ENCODE assay signal across 8 cellular contexts in the genomic region with DNA sequence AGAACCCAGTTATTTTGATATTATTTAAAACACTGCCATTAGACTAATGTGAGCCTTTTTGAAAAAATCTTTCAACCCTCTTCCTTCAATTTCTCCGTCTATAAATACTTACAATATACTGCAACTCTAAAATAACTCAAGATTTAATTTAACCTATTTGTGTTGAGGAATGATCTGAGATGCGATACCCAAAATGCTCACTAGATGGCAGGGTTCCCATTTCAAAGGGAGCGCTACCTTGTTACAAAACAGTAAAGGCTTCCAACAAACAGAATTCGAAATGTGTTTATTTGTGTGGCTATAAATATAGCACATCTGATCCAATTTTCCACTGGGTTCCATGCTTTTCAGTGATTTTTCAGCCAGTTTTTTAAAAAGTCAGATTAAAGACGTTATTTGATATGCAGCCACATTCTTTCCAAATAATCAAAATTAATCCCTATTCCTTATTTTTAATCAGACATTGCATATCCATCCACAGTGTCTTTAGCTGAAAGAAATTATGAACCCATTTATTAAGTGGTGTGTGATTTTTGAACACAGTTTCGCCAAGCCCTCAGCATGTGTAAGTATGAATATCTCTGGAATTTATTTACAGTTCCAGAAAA.
DNase-seq lines count a peak whose midpoint lies in the region; ATAC-seq, FAIRE-seq and TF ChIP-seq lines count a peak whose summit lies in the region.

No MANE protein-coding gene starts in this region.

- H4K20me1 ChIP-seq in OCI-LY7 (ENCODE audit: insufficient read depth, low read length), result no peaks in the 10 kb centered on the region
- no peaks in the 10 kb centered on the region for H4K20me1 ChIP-seq in hepatocyte (ENCODE audit: insufficient read depth, poor library complexity, severe bottlenecking)

- H3K27ac ChIP-seq in OCI-LY7 (ENCODE audit: low read depth, low read length, poor library complexity, severe bottlenecking) (no peak overlapping the region), hepatocyte (no peak overlapping the region)

- peak; percentile 83 for ATAC-seq in HG03378 (IDR thresholded peaks at IDR 0.05; ENCODE audit: unreplicated experiment)

- peak; percentile 66 for FAIRE-seq in GM18507 (lab: Jason Lieb, UNC)

- no peak overlapping the region for H3K4me3 ChIP-seq in BJ (ENCODE audit: low read depth, low read length)
- no peak overlapping the region for H3K4me3 ChIP-seq in OCI-LY7 (ENCODE audit: low read depth, low read length, poor library complexity, severe bottlenecking)
- H3K4me3 ChIP-seq in hepatocyte, result no peak overlapping the region
- H3K4me3 ChIP-seq in skeletal muscle cell (ENCODE audit: low read depth, low read length), result no peak overlapping the region

- 6% methylated on average over 6 of the region's 6 CpGs for WGBS in hepatocyte (ENCODE audit: low lambda C conversion rate, missing lambda C conversion rate)

- CTCF ChIA-PET in BJ (lab: Yijun Ruan, JAX), result no interaction called here
- CTCF ChIA-PET in OCI-LY7 (lab: Charles Lee; ENCODE audit: unreplicated experiment), result no interaction called here

- TF ChIP-seq CTCF in BJ (IDR thresholded peaks at IDR 0.05; ENCODE audit: insufficient read depth, low read depth, low read length), result peak; percentile 80
- TF ChIP-seq CTCF in OCI-LY7 (conservative IDR thresholded peaks at IDR 0.05; ENCODE audit: low read length), result peak; percentile 98
- TF ChIP-seq CTCF in hepatocyte (IDR thresholded peaks at IDR 0.05; ENCODE audit: poor library complexity), result peak; percentile 95

- H3K4me1 ChIP-seq in OCI-LY7 (ENCODE audit: insufficient read depth, low read length, poor library complexity, severe bottlenecking) (peaks cover 29% of the 10 kb centered on the region), hepatocyte (ENCODE audit: insufficient read depth) (peaks cover 5% of the 10 kb centered on the region)

- POLR2A ChIA-PET in BJ (lab: Charles Lee), result no interaction called here
- POLR2A ChIA-PET in OCI-LY7 (lab: Charles Lee), result no interaction called here

- H3K79me2 ChIP-seq in OCI-LY7 (ENCODE audit: insufficient read depth, low read depth, low read length) (no peaks in the 10 kb centered on the region), hepatocyte (no peaks in the 10 kb centered on the region)

- H3K36me3 ChIP-seq in BJ (ENCODE audit: control insufficient read depth, insufficient read depth, low read length), result no peaks in the 10 kb centered on the region
- no peaks in the 10 kb centered on the region for H3K36me3 ChIP-seq in OCI-LY7 (ENCODE audit: insufficient read depth, low read length)
- no peaks in the 10 kb centered on the region for H3K36me3 ChIP-seq in hepatocyte (replicated peaks; ENCODE audit: insufficient read depth, low read depth)

- H3K9me2 ChIP-seq in OCI-LY7 (ENCODE audit: insufficient read depth, low read length), result no peaks in the 10 kb centered on the region
- no peaks in the 10 kb centered on the region for H3K9me2 ChIP-seq in hepatocyte (replicated peaks; ENCODE audit: insufficient read depth)

- intact Hi-C loops in OCI-LY7 (cut with micrococcal nuclease; ENCODE audit: unreplicated experiment), result loop anchor here (1.0 to 5.0 kb wide), 3 partner anchors 245 to 536 kb away; no protein-coding TSS in a partner anchor

- H3K9me3 ChIP-seq in OCI-LY7 (ENCODE audit: low read length), result no peaks in the 10 kb centered on the region
- H3K9me3 ChIP-seq in hepatocyte (ENCODE audit: low read depth), result no peaks in the 10 kb centered on the region

- no peaks in the 10 kb centered on the region; the same call in 1 of the 2 replicates for H3K27me3 ChIP-seq in BJ (ENCODE audit: control insufficient read depth, insufficient read depth, low read length)
- H3K27me3 ChIP-seq in hepatocyte, result no peaks in the 10 kb centered on the region

- H2AFZ ChIP-seq in OCI-LY7 (ENCODE audit: low read length), result peak overlapping the region; percentile 98
- H2AFZ ChIP-seq in hepatocyte, result no peak overlapping the region

- no TSS peak for BruUV-seq in OCI-LY7 (replicated peaks; lab: Mats Ljungman, UMichigan)

- H3K4me2 ChIP-seq in OCI-LY7 (ENCODE audit: low read length) (peak overlapping the region; percentile 25), hepatocyte (no peak overlapping the region)

- DNase-seq in BJ (ENCODE audit: low read depth) (peak; percentile 12), GM18507 (ENCODE audit: extremely low spot score, insufficient read length, low read depth) (no peak), OCI-LY7 (ENCODE audit: low spot score) (peak; percentile 71), amniotic stem cell (lab: John Stamatoyannopoulos, UW) (peak; percentile 21), hepatocyte (ENCODE audit: low spot score) (peak; percentile 83), skeletal muscle cell (ENCODE audit: low read depth) (peak; percentile 11), cortex of kidney (lab: John Stamatoyannopoulos, UW) (no peak)

Comparison
In these comparisons a context has a peak if more than half of its experiments do, and no peak if none do; other contexts are left out.
1. DNase-seq: peak in BJ (single experiment), OCI-LY7 (single experiment), amniotic stem cell (single experiment), hepatocyte (single experiment) and skeletal muscle cell (single experiment); none in GM18507 (single experiment) and cortex of kidney (single experiment).
2. Peak in every context shown above with its lines, with median percentiles within 50 percentile points of each other: CTCF ChIP-seq.